In the genomic region with DNA sequence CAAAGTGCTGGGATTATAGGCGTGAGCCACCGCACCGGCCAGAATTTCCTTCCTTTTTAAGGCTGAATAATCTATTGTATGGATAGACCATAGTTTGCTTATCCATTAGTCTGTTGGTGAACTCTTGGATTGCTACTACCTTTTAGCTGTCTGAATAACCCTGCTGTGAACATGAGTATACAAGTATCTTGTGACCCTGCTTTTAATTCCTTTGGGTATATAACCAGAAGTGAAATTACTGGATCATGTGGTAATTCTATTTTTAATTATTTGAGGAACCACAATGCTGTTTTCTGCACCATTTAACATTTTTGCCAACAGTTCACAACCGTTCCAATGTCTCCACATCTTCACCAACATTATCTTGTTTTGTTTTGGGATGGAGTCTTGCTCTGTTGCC, we compare ENCODE assay signal across 21 cellular contexts. TPM values are rescaled to one million over a fixed set of nuclear protein-coding genes. Genes with fewer than 3 reads are reported as not detected.
"Had no signal": no experiment of that assay in that cellular context is flagged by ENCODE, and none has a peak within 500 bp of the region (broad histone marks: within the 10 kb centered on the region; RNA-seq: fewer than 3 reads in every experiment).

No MANE protein-coding gene starts in this region.

- H3K4me3 Mint-ChIP-seq: activated CD8-positive, alpha-beta T cell treated with anti-CD3 and anti-CD28 coated beads, Interleukin-2, amount 10 ng/mL, durations not matched to agents 7 days and 5 days; activated naive CD8-positive, alpha-beta T cell treated with anti-CD3 and anti-CD28 coated beads, Interleukin-2, amount 10 ng/mL, durations not matched to agents 7 days and 5 days; activated T-cell treated with anti-CD3 and anti-CD28 coated beads, Interleukin-2, amount 50 U/mL, for 24 hours; memory B cell; neural progenitor cell; stimulated activated effector memory CD8-positive, alpha-beta T cell treated with anti-CD3 and anti-CD28 coated beads, Interleukin-12 subunit alpha, Interleukin-12 subunit beta, amount 100 ng/mL, for 72 hours; WTC11 had no signal

- H3K4me1 ChIP-seq: neural progenitor cell had no signal

- H3K36me3 ChIP-seq: gastrocnemius medialis, neural progenitor cell, thyroid gland had no signal

- ATAC-seq: activated CD8-positive, alpha-beta T cell treated with anti-CD3 and anti-CD28 coated beads, Interleukin-2, amount 10 ng/mL, durations not matched to agents 7 days and 5 days; body of pancreas; gastrocnemius medialis; psoas muscle; right cardiac atrium; stimulated activated effector memory CD8-positive, alpha-beta T cell treated with anti-CD3 and anti-CD28 coated beads, Interleukin-12 subunit alpha, Interleukin-12 subunit beta, amount 100 ng/mL, for 72 hours; WTC11 had no signal

- H3K27me3 Mint-ChIP-seq: activated T-cell treated with anti-CD3 and anti-CD28 coated beads, Interleukin-2, amount 50 U/mL, for 24 hours; memory B cell had no signal

- H3K9me3 Mint-ChIP-seq: activated naive CD8-positive, alpha-beta T cell treated with anti-CD3 and anti-CD28 coated beads, Interleukin-2, amount 10 ng/mL, durations not matched to agents 7 days and 5 days; activated T-cell treated with anti-CD3 and anti-CD28 coated beads, Interleukin-2, amount 50 U/mL, for 24 hours; activated T-helper 2 cell treated with anti-CD3 and anti-CD28 coated beads, Interferon-gamma antibody, Interleukin-2, Interleukin-4, amounts not matched to agents 10 μg/mL and 5 μg/mL and 100 μg/mL, durations not matched to agents 14 hours and 24 hours and 36 hours; memory B cell; neural progenitor cell; stimulated activated effector memory CD8-positive, alpha-beta T cell treated with anti-CD3 and anti-CD28 coated beads, Interleukin-12 subunit alpha, Interleukin-12 subunit beta, amount 100 ng/mL, for 72 hours; WTC11 had no signal

- H3K9me3 ChIP-seq: body of pancreas, gastrocnemius medialis, left ventricle myocardium inferior, psoas muscle, thyroid gland had no signal

- H3K4me3 ChIP-seq: body of pancreas, gastrocnemius medialis, left ventricle myocardium inferior, neural progenitor cell, psoas muscle, thyroid gland had no signal

- H3K27ac Mint-ChIP-seq: activated CD8-positive, alpha-beta T cell treated with anti-CD3 and anti-CD28 coated beads, Interleukin-2, amount 10 ng/mL, durations not matched to agents 7 days and 5 days; activated naive CD8-positive, alpha-beta T cell treated with anti-CD3 and anti-CD28 coated beads, Interleukin-2, amount 10 ng/mL, durations not matched to agents 7 days and 5 days; activated T-cell treated with anti-CD3 and anti-CD28 coated beads, Interleukin-2, amount 50 U/mL, for 24 hours; activated T-helper 2 cell treated with anti-CD3 and anti-CD28 coated beads, Interferon-gamma antibody, Interleukin-2, Interleukin-4, amounts not matched to agents 10 μg/mL and 5 μg/mL and 100 μg/mL, durations not matched to agents 14 hours and 24 hours and 36 hours; neural progenitor cell; stimulated activated effector memory CD8-positive, alpha-beta T cell treated with anti-CD3 and anti-CD28 coated beads, Interleukin-12 subunit alpha, Interleukin-12 subunit beta, amount 100 ng/mL, for 72 hours; WTC11 had no signal

- DNase-seq: activated CD4-positive, alpha-beta T cell treated with anti-CD3 and anti-CD28 coated beads for 48 hours; activated CD8-positive, alpha-beta T cell treated with anti-CD3 and anti-CD28 coated beads, Interleukin-2, amount 10 ng/mL, durations not matched to agents 7 days and 5 days; activated naive CD4-positive, alpha-beta T cell treated with Interleukin-2 at 50 U/mL for 16 hours; activated naive CD8-positive, alpha-beta T cell treated with anti-CD3 and anti-CD28 coated beads, Interleukin-2, amount 10 ng/mL, durations not matched to agents 7 days and 5 days; activated T-cell treated with anti-CD3 and anti-CD28 coated beads, Interleukin-2, amount 50 U/mL, for 24 hours; body of pancreas; erythroblast; gastrocnemius medialis; kidney; left ventricle myocardium inferior; psoas muscle; small intestine; stimulated activated CD4-positive, alpha-beta T cell treated with anti-CD3 and anti-CD28 coated beads, Interleukin-4, amount 100 ng/mL, for 24 hours; SW 1271; thyroid gland had no signal

- H3K9ac ChIP-seq: neural progenitor cell had no signal

- H3K4me2 ChIP-seq: neural progenitor cell had no signal

- H3K4me1 Mint-ChIP-seq: neural progenitor cell had no signal

- H3K27me3 ChIP-seq: body of pancreas, thyroid gland had no signal

- H3K27ac ChIP-seq: body of pancreas, gastrocnemius medialis, left ventricle myocardium inferior, neural progenitor cell, psoas muscle, thyroid gland had no signal

RNA-seq across cellular contexts. Expression of a gene that starts 4.6 kb away (rescaled TPM):
- total RNA-seq: activated CD8-positive, alpha-beta T cell treated with anti-CD3 and anti-CD28 coated beads, Interleukin-2, amount 10 ng/mL, durations not matched to agents 7 days and 5 days; activated T-helper 2 cell treated with anti-CD3 and anti-CD28 coated beads, Interferon-gamma antibody, Interleukin-2, Interleukin-4, amounts not matched to agents 10 μg/mL and 5 μg/mL and 100 μg/mL, durations not matched to agents 14 hours and 24 hours and 36 hours; right cardiac atrium had no signal

RNA-seq across cellular contexts. Expression of a gene that starts 6.7 kb away (rescaled TPM):
- total RNA-seq: activated T-helper 2 cell treated with anti-CD3 and anti-CD28 coated beads, Interferon-gamma antibody, Interleukin-2, Interleukin-4, amounts not matched to agents 10 μg/mL and 5 μg/mL and 100 μg/mL, durations not matched to agents 14 hours and 24 hours and 36 hours; WTC11 had no signal
